22 cellular contexts compared by ENCODE assay signal in genomic region chr3:122318620-122319019, GRCh38. TPM values are rescaled to one million over a fixed set of nuclear protein-coding genes. Genes with fewer than 3 reads are reported as not detected.
DNase-seq lines count a peak whose midpoint lies in the region; ATAC-seq, FAIRE-seq and TF ChIP-seq lines count a peak whose summit lies in the region.
"Had no signal": no experiment of that assay in that cellular context is flagged by ENCODE, and none has a peak within 500 bp of the region (broad histone marks: within the 10 kb centered on the region; RNA-seq: fewer than 3 reads in every experiment).

No MANE protein-coding gene starts in this region.

- no peak overlapping the region for H3K4me3 ChIP-seq in Jurkat, Clone E6-1 (ENCODE audit: low read length)
- no peak overlapping the region for H3K4me3 ChIP-seq in astrocyte (ENCODE audit: insufficient read depth, low read depth, low read length)
- H3K4me3 ChIP-seq in upper lobe of left lung = no peak overlapping the region
- no peak overlapping the region for H3K4me3 ChIP-seq in effector memory CD4-positive, alpha-beta T cell (ENCODE audit: insufficient read depth, low read depth, low read length, poor library complexity, severe bottlenecking)
- H3K4me3 ChIP-seq: GM12878, SJCRH30 had no signal

- H3K9ac ChIP-seq in astrocyte (ENCODE audit: low read length) = no peak overlapping the region

- H3K36me3 ChIP-seq in astrocyte (ENCODE audit: insufficient read depth, low read length) (no peaks in the 10 kb centered on the region), upper lobe of left lung (no peaks in the 10 kb centered on the region)
- no peaks in the 10 kb centered on the region for H3K36me3 ChIP-seq in effector memory CD4-positive, alpha-beta T cell (ENCODE audit: control insufficient read depth, insufficient read depth, low read length)
- H3K36me3 ChIP-seq: SJCRH30 had no signal

- DNase-seq in Jurkat, Clone E6-1 (ENCODE audit: low read depth, low spot score) = peak; percentile 51
- DNase-seq in astrocyte (ENCODE audit: low read depth) (peak; percentile 23), foreskin keratinocyte (peak; percentile 74 to 88), upper lobe of left lung (no peak), activated gamma-delta T cell treated with Interleukin-2 at 50 U/mL for 16 hours (no peak)
- no peak for DNase-seq in stimulated activated naive B cell treated with anti-CD40 and anti-IgM and Interleukin-4, amounts not matched to agents 10 μg/mL and 1 μg/mL and 100 μg/mL, for 72 hours
- DNase-seq in effector memory CD4-positive, alpha-beta T cell = no peak
- DNase-seq: ACHN; AML-193; GDM1; KBM-7; NCI-H1436; NCI-H2029; NCI-H2171 treated with DMSO at 0.1 percent for 48 hours; NCI-H446 treated with DMSO at 0.1 percent for 48 hours; NK-92 treated with Interleukin-12 subunit alpha and Interleukin-12 subunit beta, amount 100 ng/mL, for 24 hours; RPMI8226; SJCRH30 had no signal

- no peak overlapping the region for H2AFZ ChIP-seq in astrocyte (ENCODE audit: low read depth, low read length)

- no peaks in the 10 kb centered on the region for H4K20me1 ChIP-seq in astrocyte (ENCODE audit: insufficient read depth, low read length)

- no peaks in the 10 kb centered on the region for H3K9me3 ChIP-seq in astrocyte (ENCODE audit: insufficient read depth, low read depth, low read length)
- H3K9me3 ChIP-seq in upper lobe of left lung = peaks cover 0 to 4% (median 0%) of the 10 kb centered on the region in 4 donors
- H3K9me3 ChIP-seq in effector memory CD4-positive, alpha-beta T cell (ENCODE audit: control insufficient read depth, low read length) = no peaks in the 10 kb centered on the region

- no peaks in the 10 kb centered on the region for H3K79me2 ChIP-seq in astrocyte (ENCODE audit: insufficient read depth, low read length)

- H3K4me2 ChIP-seq in astrocyte (ENCODE audit: low read length) = no peak overlapping the region

- TF ChIP-seq POLR2A in upper lobe of left lung (IDR thresholded peaks at IDR 0.05) = no peak

- H3K27ac ChIP-seq in astrocyte (ENCODE audit: low read depth, low read length) (no peak overlapping the region), foreskin keratinocyte (peak overlapping the region; percentile 11), upper lobe of left lung (no peak overlapping the region)
- no peak overlapping the region for H3K27ac ChIP-seq in effector memory CD4-positive, alpha-beta T cell (ENCODE audit: insufficient read depth, low read length, poor library complexity, severe bottlenecking)
- H3K27ac ChIP-seq: SJCRH30 had no signal

- TF ChIP-seq CTCF in astrocyte (IDR thresholded peaks at IDR 0.05; ENCODE audit: insufficient read depth, low read depth, low read length) (no peak), foreskin keratinocyte (conservative IDR thresholded peaks at IDR 0.05) (no peak), upper lobe of left lung (IDR thresholded peaks at IDR 0.05) (no peak)

- H3K4me1 ChIP-seq in astrocyte (ENCODE audit: insufficient read depth, low read length) = no peaks in the 10 kb centered on the region
- peaks cover 22% of the 10 kb centered on the region for H3K4me1 ChIP-seq in foreskin keratinocyte
- H3K4me1 ChIP-seq in upper lobe of left lung = no peaks in the 10 kb centered on the region
- H3K4me1 ChIP-seq in effector memory CD4-positive, alpha-beta T cell (ENCODE audit: control insufficient read depth, insufficient read depth, low read length, poor library complexity, severe bottlenecking) = peaks cover 9% of the 10 kb centered on the region
- H3K4me1 ChIP-seq: SJCRH30 had no signal

- H3K4me1 Mint-ChIP-seq in astrocyte (ENCODE audit: low read depth, unreplicated experiment) = peaks cover 1% of the 10 kb centered on the region
- H3K4me1 Mint-ChIP-seq in stimulated activated naive B cell treated with anti-CD40 and anti-IgM and Interleukin-4, amounts not matched to agents 10 μg/mL and 1 μg/mL and 100 μg/mL, for 72 hours = peaks cover 12 to 14% of the 10 kb centered on the region in 2 donors

- H3K4me3 Mint-ChIP-seq in astrocyte (ENCODE audit: unreplicated experiment) = no peak overlapping the region
- no peak overlapping the region for H3K4me3 Mint-ChIP-seq in stimulated activated naive B cell treated with anti-CD40 and anti-IgM and Interleukin-4, amounts not matched to agents 10 μg/mL and 1 μg/mL and 100 μg/mL, for 72 hours
- H3K4me3 Mint-ChIP-seq: CD14-positive monocyte had no signal

- peak; percentile 78 for ATAC-seq in foreskin keratinocyte
- ATAC-seq in stimulated activated naive B cell treated with anti-CD40 and anti-IgM and Interleukin-4, amounts not matched to agents 10 μg/mL and 1 μg/mL and 100 μg/mL, for 72 hours (replicated peaks) = no peak
- ATAC-seq in upper lobe of left lung (ENCODE audit: low FRiP score in 2 of 2) = no peak
- ATAC-seq: GM12878 had no signal

- TF ChIP-seq EP300 in upper lobe of left lung (IDR thresholded peaks at IDR 0.05) = no peak

- 88 to 93% methylated on average over 2 of the region's 2 CpGs for WGBS in upper lobe of left lung, 2 donors

- no peaks in the 10 kb centered on the region for H3K27me3 ChIP-seq in astrocyte (ENCODE audit: insufficient read depth, low read length)
- H3K27me3 ChIP-seq in foreskin keratinocyte = no peaks in the 10 kb centered on the region
- no peaks in the 10 kb centered on the region for H3K27me3 ChIP-seq in upper lobe of left lung
- H3K27me3 ChIP-seq in effector memory CD4-positive, alpha-beta T cell (replicated peaks; ENCODE audit: control insufficient read depth, insufficient read depth, low read length, poor library complexity, severe bottlenecking) = no peaks in the 10 kb centered on the region
- H3K27me3 ChIP-seq: SJCRH30 had no signal

- peaks cover 7% of the 10 kb centered on the region for H3K9me3 Mint-ChIP-seq in astrocyte (ENCODE audit: unreplicated experiment)
- H3K9me3 Mint-ChIP-seq in stimulated activated naive B cell treated with anti-CD40 and anti-IgM and Interleukin-4, amounts not matched to agents 10 μg/mL and 1 μg/mL and 100 μg/mL, for 72 hours = peaks cover 9 to 10% of the 10 kb centered on the region in 2 donors

- no peaks in the 10 kb centered on the region for H3K36me3 Mint-ChIP-seq in astrocyte (ENCODE audit: low read depth, unreplicated experiment)
- peaks cover 3 to 5% of the 10 kb centered on the region in 2 donors for H3K36me3 Mint-ChIP-seq in stimulated activated naive B cell treated with anti-CD40 and anti-IgM and Interleukin-4, amounts not matched to agents 10 μg/mL and 1 μg/mL and 100 μg/mL, for 72 hours

- FAIRE-seq in astrocyte (lab: Jason Lieb, UNC) = no peak
- FAIRE-seq: GM12878, GM18507, H1 had no signal

- H3K27me3 Mint-ChIP-seq in astrocyte (ENCODE audit: low read depth, unreplicated experiment) = peaks cover 2% of the 10 kb centered on the region
- H3K27me3 Mint-ChIP-seq in stimulated activated naive B cell treated with anti-CD40 and anti-IgM and Interleukin-4, amounts not matched to agents 10 μg/mL and 1 μg/mL and 100 μg/mL, for 72 hours = peaks cover 17 to 20% of the 10 kb centered on the region in 2 donors

- no peak overlapping the region for H3K27ac Mint-ChIP-seq in astrocyte (ENCODE audit: unreplicated experiment)
- peak overlapping the region; percentile 2 for H3K27ac Mint-ChIP-seq in stimulated activated naive B cell treated with anti-CD40 and anti-IgM and Interleukin-4, amounts not matched to agents 10 μg/mL and 1 μg/mL and 100 μg/mL, for 72 hours
- H3K27ac Mint-ChIP-seq: CD14-positive monocyte had no signal

RNA-seq across cellular contexts. Expression of gene CSTA, which starts 6.4 kb away (rescaled TPM):
- polyA plus RNA-seq in Jurkat, Clone E6-1 (2012; ENCODE audit: insufficient read depth, insufficient read length) = not detected
- total RNA-seq in astrocyte (0.41 and 0.55 TPM in 2 replicates), foreskin keratinocyte (336 and 383 TPM in 2 replicates), upper lobe of left lung (10 to 100 TPM in 5 of 6 donors, 1 to 10 TPM in 1; 6.0 to 40.5 (median 16.4) TPM)
- polyA plus RNA-seq in foreskin keratinocyte = 474 and 545 TPM in 2 replicates
- total RNA-seq: H1, SJCRH30 had no signal
- polyA plus RNA-seq: H1 had no signal

Comparison
In these comparisons a context has a peak if more than half of its experiments do, and no peak if none do; other contexts are left out.
1. DNase-seq: peak in Jurkat, Clone E6-1 (single experiment), astrocyte (single experiment) and foreskin keratinocyte (2 of 2); none in stimulated activated naive B cell treated with anti-CD40 and anti-IgM and Interleukin-4, amounts not matched to agents 10 μg/mL and 1 μg/mL and 100 μg/mL, for 72 hours (single experiment), upper lobe of left lung (0 of 2), activated gamma-delta T cell treated with Interleukin-2 at 50 U/mL for 16 hours (single experiment) and effector memory CD4-positive, alpha-beta T cell (0 of 3).